In genomic region chr16:70576431-70577255, GRCh38 we compare ENCODE assay signal across 1 cellular context.
TF ChIP-seq lines count a peak whose summit lies in the region.

No MANE protein-coding gene starts in this region.

TF ChIP-seq in K562, 482 proteins besides CTCF, POLR2A, EP300 and RAD21:
- TF ChIP-seq POLR2H (tag; IDR thresholded peaks at IDR 0.05; ENCODE audit: low read depth) = peak; percentile 34; the same call in 1 of the 2 replicates
- peak; percentile 65 for TF ChIP-seq USF1 (CRISPR knock-in tag; IDR thresholded peaks at IDR 0.05)
- 0 out of 2 replicates have a peak, but pooled peaks have one; percentile 32 for TF ChIP-seq ILF3 (IDR thresholded peaks at IDR 0.05; ENCODE audit: borderline replicate concordance)
- TF ChIP-seq RAD51 (IDR thresholded peaks at IDR 0.05; ENCODE audit: borderline replicate concordance, low read depth) = peak; percentile 35
- no peak for TF ChIP-seq ZNF436 (CRISPR knock-in tag; IDR thresholded peaks at IDR 0.05)
- TF ChIP-seq ZNF655 (CRISPR knock-in tag; IDR thresholded peaks at IDR 0.05) = no peak
- TF ChIP-seq SOX6 (IDR thresholded peaks at IDR 0.05) = peak; percentile 7; the same call in 1 of the 2 replicates
- no peak for TF ChIP-seq RBM22 (IDR thresholded peaks at IDR 0.05; ENCODE audit: low read depth, low read length, poor library complexity, severe bottlenecking)
- 0 out of 2 replicates have a peak, but pooled peaks have one; percentile 30 for TF ChIP-seq ZNF696 (CRISPR knock-in tag; conservative IDR thresholded peaks at IDR 0.05)
- TF ChIP-seq CEBPG (CRISPR knock-in tag; IDR thresholded peaks at IDR 0.05) = 0 out of 2 replicates have a peak, but pooled peaks have one; percentile 11
- peak in 1 of 2 experiments; percentile 75; a peak in 2 of 4 replicates for TF ChIP-seq CEBPG (tag; conservative IDR thresholded peaks at IDR 0.05 in 1 of 2, IDR thresholded peaks at IDR 0.05 in 1 of 2)
- no peak for TF ChIP-seq FOS (IDR thresholded peaks at IDR 0.05; ENCODE audit: extremely low read depth, insufficient read length)
- 0 out of 2 replicates have a peak, but pooled peaks have one; percentile 16 for TF ChIP-seq CHD2 (IDR thresholded peaks at IDR 0.05; ENCODE audit: low read depth, low read length)
- TF ChIP-seq ZBTB17 (CRISPR knock-in tag; IDR thresholded peaks at IDR 0.05) = 0 out of 2 replicates have a peak, but pooled peaks have one; percentile 43
- TF ChIP-seq GABPA (tag; conservative IDR thresholded peaks at IDR 0.05; ENCODE audit: low read depth) = peak; percentile 34; the same call in 1 of the 2 replicates
- TF ChIP-seq HOXB6 (CRISPR knock-in tag; IDR thresholded peaks at IDR 0.05; ENCODE audit: borderline replicate concordance) = 0 out of 2 replicates have a peak, but pooled peaks have one; percentile 70
- TF ChIP-seq ATF3 (IDR thresholded peaks at IDR 0.05) = peak; percentile 61
- no peak for TF ChIP-seq ATF3 (CRISPR knock-in tag; conservative IDR thresholded peaks at IDR 0.05)
- no peak for TF ChIP-seq RCOR1 (IDR thresholded peaks at IDR 0.05; ENCODE audit: borderline replicate concordance in 1 of 2, low read depth in 2 of 2, low read length in 2 of 2)
- TF ChIP-seq SUPT5H (IDR thresholded peaks at IDR 0.05) = peak; percentile 79
- 0 out of 2 replicates have a peak, but pooled peaks have one; percentile 16 for TF ChIP-seq TEAD4 (IDR thresholded peaks at IDR 0.05; ENCODE audit: low read length)
- no peak for TF ChIP-seq TEAD4 (CRISPR knock-in tag; IDR thresholded peaks at IDR 0.05; ENCODE audit: borderline replicate concordance)
- TF ChIP-seq TCF7 (IDR thresholded peaks at IDR 0.05; ENCODE audit: borderline replicate concordance) = no peak
- TF ChIP-seq GABPB2 (CRISPR knock-in tag; conservative IDR thresholded peaks at IDR 0.05) = 0 out of 2 replicates have a peak, but pooled peaks have one; percentile 25
- TF ChIP-seq E2F8 (IDR thresholded peaks at IDR 0.05; ENCODE audit: low read depth, partially characterized antibody) = peak; percentile 53
- TF ChIP-seq MXD1 (CRISPR knock-in tag; IDR thresholded peaks at IDR 0.05; ENCODE audit: borderline replicate concordance, poor library complexity, severe bottlenecking) = no peak
- TF ChIP-seq MIER1 (IDR thresholded peaks at IDR 0.05; ENCODE audit: low read depth) = no peak
- peak; percentile 85 for TF ChIP-seq CEBPB (tag; IDR thresholded peaks at IDR 0.05)
- TF ChIP-seq JUND (IDR thresholded peaks at IDR 0.05; ENCODE audit: borderline replicate concordance, low read depth, low read length) = no peak
- no peak for TF ChIP-seq JUND (tag; IDR thresholded peaks at IDR 0.05; ENCODE audit: borderline replicate concordance, low read depth, low read length)
- peak; percentile 95 for TF ChIP-seq POLR2AphosphoS2 (IDR thresholded peaks at IDR 0.05; ENCODE audit: low read length)
- TF ChIP-seq ELF4 (CRISPR knock-in tag; IDR thresholded peaks at IDR 0.05) = 0 out of 2 replicates have a peak, but pooled peaks have one; percentile 5
- TF ChIP-seq MLX (CRISPR knock-in tag; conservative IDR thresholded peaks at IDR 0.05) = 0 out of 4 replicates have a peak, but pooled peaks of 1 of the 2 experiments have one; percentile 7
- TF ChIP-seq RNF219 (CRISPR knock-in tag; IDR thresholded peaks at IDR 0.05) = no peak
- TF ChIP-seq PML (IDR thresholded peaks at IDR 0.05; ENCODE audit: low read length) = peak; percentile 34; the same call in 1 of the 2 replicates
- no peak for TF ChIP-seq ZHX1 (conservative IDR thresholded peaks at IDR 0.05; ENCODE audit: low read length)
- peak; percentile 21; the same call in 1 of the 2 replicates for TF ChIP-seq POLR2AphosphoS5 (IDR thresholded peaks at IDR 0.05; ENCODE audit: control insufficient read depth, insufficient read depth, low read depth, low read length)
- TF ChIP-seq ZBTB9 (CRISPR knock-in tag; IDR thresholded peaks at IDR 0.05) = 0 out of 2 replicates have a peak, but pooled peaks have one; percentile 34
- peak; percentile 79 for TF ChIP-seq POLR2B (IDR thresholded peaks at IDR 0.05; ENCODE audit: low read depth, partially characterized antibody)
- TF ChIP-seq SP1 (CRISPR knock-in tag; IDR thresholded peaks at IDR 0.05) = 0 out of 2 replicates have a peak, but pooled peaks have one; percentile 2
- peak; percentile 40; the same call in 1 of the 2 replicates for TF ChIP-seq THRAP3 (IDR thresholded peaks at IDR 0.05; ENCODE audit: borderline replicate concordance)
- TF ChIP-seq NR2C2 (CRISPR knock-in tag; IDR thresholded peaks at IDR 0.05) = no peak
- TF ChIP-seq NR2C2 (tag; IDR thresholded peaks at IDR 0.05) = no peak
- 0 out of 2 replicates have a peak, but pooled peaks have one; percentile 5 for TF ChIP-seq NCOR1 (IDR thresholded peaks at IDR 0.05)
- TF ChIP-seq ZNF282 (CRISPR knock-in tag; IDR thresholded peaks at IDR 0.05) = no peak
